13 cellular contexts compared by ENCODE assay signal in genomic region chr11:63850946-63851345, GRCh38. TPM values are rescaled to one million over a fixed set of nuclear protein-coding genes. Genes with fewer than 3 reads are reported as not detected.
A peak's percentile ranks its signal among the peaks of the same experiment; 100 is the strongest.
DNase-seq lines count a peak whose midpoint lies in the region; ATAC-seq, FAIRE-seq and TF ChIP-seq lines count a peak whose summit lies in the region.
"Had no signal": no experiment of that assay in that cellular context is flagged by ENCODE, and none has a peak within 500 bp of the region (broad histone marks: within the 10 kb centered on the region; RNA-seq: fewer than 3 reads in every experiment).

No MANE protein-coding gene starts in this region.

- peak in 1 of 2 donors; percentile 8 for ATAC-seq in naive thymus-derived CD8-positive, alpha-beta T cell
- ATAC-seq in GM19455 (IDR thresholded peaks at IDR 0.05; ENCODE audit: unreplicated experiment): no peak

- H3K36me3 ChIP-seq in A673 (ENCODE audit: insufficient read depth, low read length, poor library complexity, severe bottlenecking): peaks cover 1% of the 10 kb centered on the region

- POLR2A ChIA-PET in A673 (lab: Charles Lee; ENCODE audit: low non-redundant PET): no interaction called here
- POLR2A ChIA-PET in naive thymus-derived CD8-positive, alpha-beta T cell (lab: Charles Lee): interaction anchor here (1.2 to 2.7 kb wide), 2 partner anchors 11 to 18 kb away, joined by 6 to 14 read pairs; partner anchors contain the start of gene MARK2

- no peaks in the 10 kb centered on the region for H3K9me3 ChIP-seq in A673 (ENCODE audit: low read depth, low read length, poor library complexity, severe bottlenecking)
- H3K9me3 ChIP-seq: esophagus muscularis mucosa had no signal

- H3K36me3 Mint-ChIP-seq in activated naive CD8-positive, alpha-beta T cell treated with anti-CD3 and anti-CD28 coated beads for 36 hours: peaks cover 36% of the 10 kb centered on the region
- peaks cover 0 to 70% (median 8%) of the 10 kb centered on the region in 3 donors for H3K36me3 Mint-ChIP-seq in naive thymus-derived CD8-positive, alpha-beta T cell

- no peak for TF ChIP-seq CTCF in A673 (conservative IDR thresholded peaks at IDR 0.05; ENCODE audit: low read depth, low read length)

- H3K27ac ChIP-seq in A673 (ENCODE audit: low read depth, low read length, poor library complexity, severe bottlenecking): peak overlapping the region; percentile 41

- peaks cover 15% of the 10 kb centered on the region for H3K4me1 ChIP-seq in A673 (ENCODE audit: insufficient read depth, low read length, poor library complexity, severe bottlenecking)

- H3K4me3 Mint-ChIP-seq in activated naive CD8-positive, alpha-beta T cell treated with anti-CD3 and anti-CD28 coated beads for 36 hours: peak overlapping the region; percentile 60
- H3K4me3 Mint-ChIP-seq in naive thymus-derived CD8-positive, alpha-beta T cell: peak overlapping the region; percentile 45 to 87 (median 71)

- no peaks in the 10 kb centered on the region for H3K9me3 Mint-ChIP-seq in activated naive CD8-positive, alpha-beta T cell treated with anti-CD3 and anti-CD28 coated beads for 36 hours
- H3K9me3 Mint-ChIP-seq in naive thymus-derived CD8-positive, alpha-beta T cell: no peaks in the 10 kb centered on the region

- peak; percentile 62 for FAIRE-seq in GM12892 (lab: Jason Lieb, UNC)
- FAIRE-seq: bronchial epithelial cell had no signal

- no peak overlapping the region for H3K4me3 ChIP-seq in A673 (ENCODE audit: low read depth, low read length, poor library complexity, severe bottlenecking)
- H3K4me3 ChIP-seq: esophagus muscularis mucosa had no signal

- CTCF ChIA-PET in A673 (lab: Charles Lee): no interaction called here

- peak overlapping the region; percentile 87 for H3K27ac Mint-ChIP-seq in activated naive CD8-positive, alpha-beta T cell treated with anti-CD3 and anti-CD28 coated beads for 36 hours
- peak overlapping the region; percentile 42 to 95 (median 90) for H3K27ac Mint-ChIP-seq in naive thymus-derived CD8-positive, alpha-beta T cell

- no TSS peak for BruUV-seq in A673 (replicated peaks; lab: Mats Ljungman, UMichigan)

- DNase-seq in A673 (ENCODE audit: low spot score) (no peak), GM12892 (ENCODE audit: insufficient read length) (no peak), HPDE6-E6E7 (ENCODE audit: extremely low spot score) (no peak), SW 1271 (lab: John Stamatoyannopoulos, UW) (no peak)
- no peak for DNase-seq in activated naive CD8-positive, alpha-beta T cell treated with anti-CD3 and anti-CD28 coated beads for 36 hours
- no peak for DNase-seq in naive thymus-derived CD8-positive, alpha-beta T cell
- no peak for DNase-seq in stimulated activated CD4-positive, alpha-beta T cell treated with anti-CD3 and anti-CD28 coated beads, Interleukin-1b, Interleukin-23, amount 100 ng/mL, for 48 hours
- DNase-seq: activated CD8-positive, alpha-beta memory T cell treated with anti-CD3 and anti-CD28 coated beads, Interleukin-2, amount 50 U/mL, for 48 hours; C1 segment of cervical spinal cord; NCI-H2029 had no signal

- intact Hi-C loops in A673 (cut with micrococcal nuclease; ENCODE audit: unreplicated experiment): no loop called here

- H3K27me3 ChIP-seq in A673 (replicated peaks; ENCODE audit: insufficient read depth, low read depth, low read length, poor library complexity): no peaks in the 10 kb centered on the region
- H3K27me3 ChIP-seq: esophagus muscularis mucosa had no signal

- no peak for TF ChIP-seq POLR2A in GM12892 (IDR thresholded peaks at IDR 0.05; ENCODE audit: low read depth, low read length)

- no peaks in the 10 kb centered on the region for H3K27me3 Mint-ChIP-seq in activated naive CD8-positive, alpha-beta T cell treated with anti-CD3 and anti-CD28 coated beads for 36 hours
- no peaks in the 10 kb centered on the region for H3K27me3 Mint-ChIP-seq in naive thymus-derived CD8-positive, alpha-beta T cell

- H3K4me1 Mint-ChIP-seq in activated naive CD8-positive, alpha-beta T cell treated with anti-CD3 and anti-CD28 coated beads for 36 hours: peaks cover 65% of the 10 kb centered on the region
- peaks cover 34 to 79% (median 72%) of the 10 kb centered on the region in 4 donors for H3K4me1 Mint-ChIP-seq in naive thymus-derived CD8-positive, alpha-beta T cell

RNA-seq across cellular contexts. Expression of gene MARK2, which starts 12.0 kb away (rescaled TPM):
- 54.9 and 61.7 TPM in 2 replicates for total RNA-seq in A673 (2021)
- 10.8 TPM for polyA plus RNA-seq in GM12892 (2012; ENCODE audit: missing spikeins)
- total RNA-seq in activated naive CD8-positive, alpha-beta T cell treated with anti-CD3 and anti-CD28 coated beads for 36 hours: 10 to 100 TPM; 27.7 to 29.0 TPM
- total RNA-seq in naive thymus-derived CD8-positive, alpha-beta T cell: 10 to 100 TPM; 64.8 to 74.5 TPM
- 10 to 100 TPM; 37.0 to 57.0 (median 40.3) TPM for polyA plus RNA-seq in naive thymus-derived CD8-positive, alpha-beta T cell

RNA-seq across cellular contexts. Expression of gene SPINDOC, which starts 37.7 kb away (rescaled TPM):
- 91.1 and 94.5 TPM in 2 replicates for total RNA-seq in A673 (2021)
- 13.5 TPM for polyA plus RNA-seq in GM12892 (2012; ENCODE audit: missing spikeins)
- 10 to 100 TPM; 29.3 to 29.5 TPM for total RNA-seq in activated naive CD8-positive, alpha-beta T cell treated with anti-CD3 and anti-CD28 coated beads for 36 hours
- 10 to 100 TPM; 11.0 to 13.0 TPM for total RNA-seq in naive thymus-derived CD8-positive, alpha-beta T cell
- under 1 TPM; 0.47 to 0.66 (median 0.49) TPM for polyA plus RNA-seq in naive thymus-derived CD8-positive, alpha-beta T cell
